ENCODE assay signal across 7 cellular contexts in genomic region chr7:100475549-100475948, GRCh38. TPM values are rescaled to one million over a fixed set of nuclear protein-coding genes. Genes with fewer than 3 reads are reported as not detected.
DNase-seq lines count a peak whose midpoint lies in the region; ATAC-seq and TF ChIP-seq lines count a peak whose summit lies in the region.
"Had no signal": no experiment of that assay in that cellular context is flagged by ENCODE, and none has a peak within 500 bp of the region (broad histone marks: within the 10 kb centered on the region; RNA-seq: fewer than 3 reads in every experiment).

No MANE protein-coding gene starts in this region.

- peaks cover 35% of the 10 kb centered on the region for H3K4me1 ChIP-seq in ACC112 (ENCODE audit: control insufficient read depth, insufficient read depth, low read length, unreplicated experiment)

- POLR2A ChIA-PET in WTC11 (lab: Charles Lee) = interaction anchor here (0.5 kb wide), 1 partner anchor 259 kb away, joined by 3 read pairs; no protein-coding TSS in a partner anchor

- no peak overlapping the region for H3K27ac Mint-ChIP-seq in WTC11

- DNase-seq in WTC11 (ENCODE audit: low spot score) (no peak), retina (no peak)
- DNase-seq in activated CD4-positive, CD25-positive, alpha-beta regulatory T cell treated with anti-CD3 and anti-CD28 coated beads, Interleukin-2, amount 50 U/mL, for 72 hours = no peak

- no peaks in the 10 kb centered on the region for H3K36me3 Mint-ChIP-seq in WTC11

- H3K4me3 ChIP-seq in ACC112 (ENCODE audit: low read depth, low read length) = peak overlapping the region; percentile 90

- H3K9me3 Mint-ChIP-seq in WTC11 = no peaks in the 10 kb centered on the region

- peak overlapping the region; percentile 1; the same call in 1 of the 2 replicates for H3K4me3 Mint-ChIP-seq in WTC11

- no peaks in the 10 kb centered on the region for H3K27me3 ChIP-seq in ACC112 (ENCODE audit: insufficient read depth, low read length)
- H3K27me3 ChIP-seq in layer of hippocampus (ENCODE audit: control insufficient read depth, insufficient read depth, low read length) = no peaks in the 10 kb centered on the region

- peaks cover 53% of the 10 kb centered on the region for H3K79me2 ChIP-seq in ACC112 (ENCODE audit: control insufficient read depth, insufficient read depth, low read length, unreplicated experiment)

- no peak for TF ChIP-seq CTCF in WTC11 (IDR thresholded peaks at IDR 0.05)

- ATAC-seq in WTC11 (no peak), GM19395 (IDR thresholded peaks at IDR 0.05; ENCODE audit: unreplicated experiment) (no peak)

- H3K27ac ChIP-seq in ACC112 (ENCODE audit: low read depth, low read length) (peak overlapping the region; percentile 34), layer of hippocampus (ENCODE audit: low read depth, low read length) (peak overlapping the region; percentile 18)

- CTCF ChIA-PET in WTC11 (lab: Charles Lee) = interaction anchor here (0.8 to 2.7 kb wide), 6 partner anchors 10 to 250 kb away, joined by 3 to 22 read pairs (median 4); partner anchors contain the start of gene AGFG2

- H3K4me1 Mint-ChIP-seq in WTC11 = peaks cover 23% of the 10 kb centered on the region

- no peaks in the 10 kb centered on the region for H3K36me3 ChIP-seq in ACC112 (ENCODE audit: insufficient read depth, low read length)

- no peak overlapping the region for H2AFZ ChIP-seq in ACC112 (ENCODE audit: low read length, unreplicated experiment)

- H3K27me3 Mint-ChIP-seq in WTC11 (ENCODE audit: low read depth) = no peaks in the 10 kb centered on the region

TF ChIP-seq in WTC11, 78 proteins besides CTCF, POLR2A, EP300 and RAD21:
- TF ChIP-seq ATF1 (CRISPR knock-in tag; IDR thresholded peaks at IDR 0.05) = no peak
- no peak for TF ChIP-seq GRHL2 (CRISPR knock-in tag; IDR thresholded peaks at IDR 0.05; ENCODE audit: insufficient replicate concordance, severe bottlenecking)
- TF ChIP-seq IRF1 (CRISPR knock-in tag; IDR thresholded peaks at IDR 0.05) = no peak
- no peak for TF ChIP-seq FOXP4 (CRISPR knock-in tag; IDR thresholded peaks at IDR 0.05)
- no peak for TF ChIP-seq ZNF219 (CRISPR knock-in tag; IDR thresholded peaks at IDR 0.05; ENCODE audit: borderline replicate concordance)
- no peak for TF ChIP-seq OVOL2 (CRISPR knock-in tag; IDR thresholded peaks at IDR 0.05; ENCODE audit: borderline replicate concordance)
- no peak for TF ChIP-seq E2F4 (CRISPR knock-in tag; IDR thresholded peaks at IDR 0.05; ENCODE audit: borderline replicate concordance, low read depth)
- no peak for TF ChIP-seq ARID4B (CRISPR knock-in tag; IDR thresholded peaks at IDR 0.05; ENCODE audit: borderline replicate concordance)
- no peak for TF ChIP-seq E2F5 (CRISPR knock-in tag; IDR thresholded peaks at IDR 0.05)
- no peak for TF ChIP-seq ZNF138 (CRISPR knock-in tag; conservative IDR thresholded peaks at IDR 0.05)
TF ChIP-seq in WTC11: peak in this region for 0.

RNA-seq across cellular contexts. Expression of gene TSC22D4, which starts 3.5 kb away (rescaled TPM):
- total RNA-seq in WTC11 (2021) = 27.5 to 34.5 TPM (median 29.7 TPM) in 3 replicates

RNA-seq across cellular contexts. Expression of gene NYAP1, which starts 8.2 kb away (rescaled TPM):
- 6.2 to 7.6 TPM (median 6.7 TPM) in 3 replicates for total RNA-seq in WTC11 (2021)

RNA-seq across cellular contexts. Expression of gene SPACDR, which starts 11.5 kb away (rescaled TPM):
- total RNA-seq in WTC11 (2021) = 0.33 to 0.48 TPM (median 0.39 TPM) in 3 replicates
- total RNA-seq: Daoy had no signal

RNA-seq across cellular contexts. Expression of gene PPP1R35, which starts 39.3 kb away (rescaled TPM):
- 85.9 to 90.8 TPM (median 88.3 TPM) in 3 replicates for total RNA-seq in WTC11 (2021)

RNA-seq across cellular contexts. Expression of gene MEPCE, which starts 45.9 kb away (rescaled TPM):
- total RNA-seq in WTC11 (2021) = 41.9 to 49.6 TPM (median 47.7 TPM) in 3 replicates
